Comparison of ENCODE assay signal across 8 cellular contexts in genomic region chr7:149261321-149261828, GRCh38. TPM values are rescaled to one million over a fixed set of nuclear protein-coding genes. Genes with fewer than 3 reads are reported as not detected.
DNase-seq lines count a peak whose midpoint lies in the region; ATAC-seq and TF ChIP-seq lines count a peak whose summit lies in the region.

No MANE protein-coding gene starts in this region.

- peaks cover 18% of the 10 kb centered on the region for H3K36me3 Mint-ChIP-seq in activated CD4-positive, alpha-beta T cell treated with anti-CD3 and anti-CD28 coated beads for 36 hours (ENCODE audit: low read depth)
- H3K36me3 Mint-ChIP-seq in activated T-cell treated with anti-CD3 and anti-CD28 coated beads, Interleukin-2, amount 50 U/mL, for 72 hours (ENCODE audit: insufficient read depth in 2 of 2): peaks cover 0 to 12% of the 10 kb centered on the region in 2 donors
- H3K36me3 Mint-ChIP-seq in glutamatergic neuron (ENCODE audit: unreplicated experiment): no peaks in the 10 kb centered on the region

- H3K36me3 ChIP-seq in rectal smooth muscle tissue (ENCODE audit: control insufficient read depth, insufficient read depth, low read length): peaks cover 2% of the 10 kb centered on the region

- peak overlapping the region; percentile 63 for H3K27ac ChIP-seq in rectal smooth muscle tissue (ENCODE audit: low read depth, low read length)

- H3K4me1 ChIP-seq in rectal smooth muscle tissue (ENCODE audit: control insufficient read depth, insufficient read depth, low read length): peaks cover 4% of the 10 kb centered on the region

- H3K27ac Mint-ChIP-seq in activated CD4-positive, alpha-beta T cell treated with anti-CD3 and anti-CD28 coated beads for 36 hours: peak overlapping the region; percentile 96
- peak overlapping the region; percentile 89 for H3K27ac Mint-ChIP-seq in activated T-cell treated with anti-CD3 and anti-CD28 coated beads, Interleukin-2, amount 50 U/mL, for 72 hours
- peak overlapping the region; percentile 64 for H3K27ac Mint-ChIP-seq in glutamatergic neuron (ENCODE audit: unreplicated experiment)

- H3K4me1 Mint-ChIP-seq in activated CD4-positive, alpha-beta T cell treated with anti-CD3 and anti-CD28 coated beads for 36 hours: peaks cover 40% of the 10 kb centered on the region
- peaks cover 42% of the 10 kb centered on the region for H3K4me1 Mint-ChIP-seq in activated T-cell treated with anti-CD3 and anti-CD28 coated beads, Interleukin-2, amount 50 U/mL, for 72 hours (ENCODE audit: low read depth)
- peaks cover 6% of the 10 kb centered on the region for H3K4me1 Mint-ChIP-seq in glutamatergic neuron (ENCODE audit: low read depth, unreplicated experiment)

- H3K9ac ChIP-seq in rectal smooth muscle tissue (ENCODE audit: low read length): peak overlapping the region; percentile 46

- no peak for TF ChIP-seq CTCF in glutamatergic neuron (IDR thresholded peaks at IDR 0.05; ENCODE audit: partially characterized antibody, unreplicated experiment)

- POLR2A ChIA-PET in activated CD4-positive, alpha-beta T cell treated with anti-CD3 and anti-CD28 coated beads for 36 hours (lab: Charles Lee): interaction anchor here (0.6 to 2.5 kb wide), 12 partner anchors 8 to 58 kb away, joined by 3 to 14 read pairs (median 5); partner anchors contain the start of gene ZNF212

- intact Hi-C loops in activated CD4-positive, alpha-beta T cell treated with anti-CD3 and anti-CD28 coated beads for 36 hours (cut with DNase I, micrococcal nuclease): loop anchor here (1.0 to 5.0 kb wide), 7 partner anchors 12 to 361 kb away; partner anchors contain the start of genes PDIA4 (in 1 of the 2), ZNF398 (in 1 of the 2) and ZNF425 (in 1 of the 2)

- no peaks in the 10 kb centered on the region for H3K9me3 Mint-ChIP-seq in activated CD4-positive, alpha-beta T cell treated with anti-CD3 and anti-CD28 coated beads for 36 hours (ENCODE audit: low read depth)
- no peaks in the 10 kb centered on the region for H3K9me3 Mint-ChIP-seq in activated T-cell treated with anti-CD3 and anti-CD28 coated beads, Interleukin-2, amount 50 U/mL, for 72 hours
- peaks cover 9% of the 10 kb centered on the region for H3K9me3 Mint-ChIP-seq in glutamatergic neuron (ENCODE audit: unreplicated experiment)

- H3K4me3 ChIP-seq in rectal smooth muscle tissue (ENCODE audit: low read length): peak overlapping the region; percentile 74

- ATAC-seq in activated CD4-positive, alpha-beta T cell treated with anti-CD3 and anti-CD28 coated beads for 36 hours: peak; percentile 48
- ATAC-seq in HG03457 (IDR thresholded peaks at IDR 0.05; ENCODE audit: unreplicated experiment) (peak; percentile 3), HG02840 (IDR thresholded peaks at IDR 0.05; ENCODE audit: low FRiP score, unreplicated experiment) (no peak)
- ATAC-seq in activated T-cell treated with anti-CD3 and anti-CD28 coated beads, Interleukin-2, amount 50 U/mL, for 72 hours (replicated peaks in 1 of 2): peak; percentile 33 to 55

- H3K4me3 Mint-ChIP-seq in activated CD4-positive, alpha-beta T cell treated with anti-CD3 and anti-CD28 coated beads for 36 hours: peak overlapping the region; percentile 74
- peak overlapping the region; percentile 86 to 87 for H3K4me3 Mint-ChIP-seq in activated T-cell treated with anti-CD3 and anti-CD28 coated beads, Interleukin-2, amount 50 U/mL, for 72 hours
- peak overlapping the region; percentile 77 for H3K4me3 Mint-ChIP-seq in glutamatergic neuron (ENCODE audit: unreplicated experiment)

- no peaks in the 10 kb centered on the region for H3K27me3 Mint-ChIP-seq in activated CD4-positive, alpha-beta T cell treated with anti-CD3 and anti-CD28 coated beads for 36 hours
- no peaks in the 10 kb centered on the region for H3K27me3 Mint-ChIP-seq in activated T-cell treated with anti-CD3 and anti-CD28 coated beads, Interleukin-2, amount 50 U/mL, for 72 hours (ENCODE audit: low read depth)
- peaks cover 4% of the 10 kb centered on the region for H3K27me3 Mint-ChIP-seq in glutamatergic neuron (ENCODE audit: unreplicated experiment)

- CTCF ChIA-PET in activated CD4-positive, alpha-beta T cell treated with anti-CD3 and anti-CD28 coated beads for 36 hours (lab: Charles Lee): interaction anchor here (0.5 to 3.0 kb wide), 22 partner anchors 9 to 1835 kb away, joined by 3 to 29 read pairs (median 4); partner anchors contain the start of genes ZNF282 and ZNF398

- DNase-seq in activated CD4-positive, alpha-beta T cell treated with anti-CD3 and anti-CD28 coated beads for 36 hours: peak; percentile 61
- DNase-seq in activated CD4-positive, alpha-beta T cell treated with anti-CD3 and anti-CD28 coated beads for 4 hours: no peak
- peak; percentile 46 to 50 for DNase-seq in activated T-cell treated with anti-CD3 and anti-CD28 coated beads, Interleukin-2, amount 50 U/mL, for 72 hours
- DNase-seq in glutamatergic neuron (no peak), NCI-H2107 (lab: John Stamatoyannopoulos, UW) (no peak)

- no peaks in the 10 kb centered on the region for H3K27me3 ChIP-seq in rectal smooth muscle tissue (ENCODE audit: control insufficient read depth, insufficient read depth, low read length)

RNA-seq across cellular contexts. Expression of gene ZNF783, which starts 0.6 kb away (rescaled TPM):
- 10 to 100 TPM; 14.5 to 15.4 TPM for total RNA-seq in activated CD4-positive, alpha-beta T cell treated with anti-CD3 and anti-CD28 coated beads for 36 hours
- 10 to 100 TPM; 28.4 to 32.4 TPM for total RNA-seq in activated T-cell treated with anti-CD3 and anti-CD28 coated beads, Interleukin-2, amount 50 U/mL, for 72 hours
- total RNA-seq in glutamatergic neuron (ENCODE audit: unreplicated experiment): 22.9 TPM

RNA-seq across cellular contexts. Expression of gene ZNF212, which starts 21.9 kb away (rescaled TPM):
- 10 to 100 TPM in 1 of 2 experiments, 1 to 10 TPM in 1; 9.9 to 15.9 TPM for total RNA-seq in activated CD4-positive, alpha-beta T cell treated with anti-CD3 and anti-CD28 coated beads for 36 hours
- total RNA-seq in activated T-cell treated with anti-CD3 and anti-CD28 coated beads, Interleukin-2, amount 50 U/mL, for 72 hours: 10 to 100 TPM; 18.7 to 28.0 TPM
- total RNA-seq in glutamatergic neuron (ENCODE audit: unreplicated experiment): 13.2 TPM

Comparison
In these comparisons a context has a peak if more than half of its experiments do, and no peak if none do; other contexts are left out.
1. DNase-seq: peak in activated CD4-positive, alpha-beta T cell treated with anti-CD3 and anti-CD28 coated beads for 36 hours (single experiment) and activated T-cell treated with anti-CD3 and anti-CD28 coated beads, Interleukin-2, amount 50 U/mL, for 72 hours (2 of 2); none in activated CD4-positive, alpha-beta T cell treated with anti-CD3 and anti-CD28 coated beads for 4 hours (0 of 2), glutamatergic neuron (single experiment) and NCI-H2107 (single experiment).
2. Peak in every context shown above with its lines, with median percentiles within 50 percentile points of each other: H3K27ac Mint-ChIP-seq and H3K4me3 Mint-ChIP-seq.